In genomic region chr2:196591621-196592022, GRCh38 we compare ENCODE assay signal across 8 cellular contexts. TPM values are rescaled to one million over a fixed set of nuclear protein-coding genes. Genes with fewer than 3 reads are reported as not detected.
DNase-seq lines count a peak whose midpoint lies in the region; ATAC-seq and TF ChIP-seq lines count a peak whose summit lies in the region.

No MANE protein-coding gene starts in this region.

- DNase-seq in Ammon's horn (ENCODE audit: low spot score): peak; percentile 66
- DNase-seq in DMS79 treated with DMSO at 0.1 percent for 48 hours (lab: John Stamatoyannopoulos, UW): peak; percentile 54
- DNase-seq in NCI-H69 (lab: John Stamatoyannopoulos, UW): peak; percentile 92
- no peak for DNase-seq in fibroblast of the aortic adventitia (ENCODE audit: low read depth)
- no peak for DNase-seq in stimulated activated naive CD4-positive, alpha-beta T cell treated with Interleukin-2 at 50 U/mL for 16 hours (lab: John Stamatoyannopoulos, UW)
- no peak for DNase-seq in EL
- DNase-seq in upper lobe of right lung: no peak
- DNase-seq in AG08396 (ENCODE audit: low spot score): no peak

- peaks cover 62% of the 10 kb centered on the region for H3K27me3 ChIP-seq in upper lobe of right lung

- H3K4me3 ChIP-seq in fibroblast of the aortic adventitia (ENCODE audit: low read depth, low read length): peak overlapping the region; percentile 19
- no peak overlapping the region for H3K4me3 ChIP-seq in upper lobe of right lung

- no peak for ATAC-seq in upper lobe of right lung

- intact Hi-C loops in upper lobe of right lung (cut with DNase I): no loop called here

- TF ChIP-seq CTCF in fibroblast of the aortic adventitia (IDR thresholded peaks at IDR 0.05; ENCODE audit: insufficient read depth, low read length): no peak
- TF ChIP-seq CTCF in upper lobe of right lung (IDR thresholded peaks at IDR 0.05): no peak

- peaks cover 3% of the 10 kb centered on the region for H3K4me1 ChIP-seq in upper lobe of right lung

- H3K27ac ChIP-seq in upper lobe of right lung: no peak overlapping the region

- no peaks in the 10 kb centered on the region for H3K9me3 ChIP-seq in upper lobe of right lung

- no peaks in the 10 kb centered on the region for H3K36me3 ChIP-seq in upper lobe of right lung

RNA-seq across cellular contexts. Expression of gene HECW2, which starts 1.7 kb away (rescaled TPM):
- total RNA-seq in fibroblast of the aortic adventitia (ENCODE audit: low replicate concordance): 4.0 and 69.9 TPM in 2 replicates
- 55.5 TPM for total RNA-seq in upper lobe of right lung

RNA-seq across cellular contexts. Expression of gene CCDC150, which starts 47.9 kb away (rescaled TPM):
- total RNA-seq in fibroblast of the aortic adventitia (ENCODE audit: low replicate concordance) (4.0 and 19.7 TPM in 2 replicates), upper lobe of right lung (0.87 TPM)

Comparison
In these comparisons a context has a peak if more than half of its experiments do, and no peak if none do; other contexts are left out.
1. DNase-seq: peak in Ammon's horn (single experiment), DMS79 treated with DMSO at 0.1 percent for 48 hours (single experiment) and NCI-H69 (single experiment); none in fibroblast of the aortic adventitia (single experiment), stimulated activated naive CD4-positive, alpha-beta T cell treated with Interleukin-2 at 50 U/mL for 16 hours (single experiment), EL (single experiment), upper lobe of right lung (single experiment) and AG08396 (single experiment).